ENCODE assay signal across 10 cellular contexts in genomic region chr7:20219062-20219445, GRCh38. TPM values are rescaled to one million over a fixed set of nuclear protein-coding genes. Genes with fewer than 3 reads are reported as not detected.
DNase-seq lines count a peak whose midpoint lies in the region; ATAC-seq, FAIRE-seq and TF ChIP-seq lines count a peak whose summit lies in the region.
"Had no signal": no experiment of that assay in that cellular context is flagged by ENCODE, and none has a peak within 500 bp of the region (broad histone marks: within the 10 kb centered on the region; RNA-seq: fewer than 3 reads in every experiment).

No MANE protein-coding gene starts in this region.

- H3K9me2 ChIP-seq in HCT116 (ENCODE audit: insufficient read depth) (0 out of 2 replicates have a peak, but pooled peaks cover 3% of the 10 kb centered on the region), PC-3 (replicated peaks; ENCODE audit: low read length) (no peaks in the 10 kb centered on the region)

- RAD21 ChIA-PET in HCT116 (lab: Charles Lee; ENCODE audit: low non-redundant PET in 1 of 2, low total read pairs in 2 of 2, uncharacterized antibody in 2 of 2, unreplicated experiment in 2 of 2): no interaction called here

- no peaks in the 10 kb centered on the region for H3K27me3 Mint-ChIP-seq in stimulated activated memory B cell treated with anti-CD40 and anti-IgM and Interleukin-4, amounts not matched to agents 10 μg/mL and 1 μg/mL and 100 μg/mL, for 72 hours

- H3K79me2 ChIP-seq in HCT116 (ENCODE audit: insufficient read depth, low read length) (peaks cover 26% of the 10 kb centered on the region), PC-3 (ENCODE audit: low read length) (peaks cover 30% of the 10 kb centered on the region)

- H4K20me1 ChIP-seq in HCT116 (ENCODE audit: insufficient read depth) (no peaks in the 10 kb centered on the region), PC-3 (ENCODE audit: low read length) (no peaks in the 10 kb centered on the region)

- H3K4me3 Mint-ChIP-seq in stimulated activated memory B cell treated with anti-CD40 and anti-IgM and Interleukin-4, amounts not matched to agents 10 μg/mL and 1 μg/mL and 100 μg/mL, for 72 hours: peak overlapping the region; percentile 7

- H3K27me3 ChIP-seq in HCT116 (ENCODE audit: insufficient read depth, low read length): no peaks in the 10 kb centered on the region
- no peaks in the 10 kb centered on the region for H3K27me3 ChIP-seq in PC-3 (ENCODE audit: low read length)
- H3K27me3 ChIP-seq in layer of hippocampus (ENCODE audit: control insufficient read depth, insufficient read depth, low read length): no peaks in the 10 kb centered on the region
- H3K27me3 ChIP-seq: ovary had no signal

- DNase-seq in HCT116 (ENCODE audit: low read depth, low spot score): no peak
- DNase-seq in PC-3: no peak
- DNase-seq in RCC 7860 (ENCODE audit: low spot score): no peak
- DNase-seq in HTR-8/SVneo (ENCODE audit: insufficient read length, low spot score): no peak
- DNase-seq: NCI-H1694 treated with DMSO at 0.1 percent for 48 hours, ovary had no signal

- H3K36me3 ChIP-seq in HCT116 (ENCODE audit: control insufficient read depth in 1 of 2, insufficient read depth in 2 of 2, low read length in 2 of 2) (no peaks in the 10 kb centered on the region), PC-3 (ENCODE audit: low read depth, low read length) (no peaks in the 10 kb centered on the region)
- H3K36me3 ChIP-seq: ovary had no signal

- no peak overlapping the region for H3K27ac ChIP-seq in HCT116 (ENCODE audit: low read depth, low read length)
- H3K27ac ChIP-seq in PC-3 (ENCODE audit: low read length): peak overlapping the region; percentile 98
- H3K27ac ChIP-seq in layer of hippocampus (ENCODE audit: low read depth, low read length): peak overlapping the region; percentile 47
- H3K27ac ChIP-seq: ovary had no signal

- no peak for TF ChIP-seq POLR2A in HCT116 (IDR thresholded peaks at IDR 0.05; ENCODE audit: borderline replicate concordance, extremely low read depth, insufficient read depth, insufficient read length)

- H3K4me3 ChIP-seq in HCT116 (replicated peaks in 1 of 2; ENCODE audit: low read depth in 1 of 2, low read length in 2 of 2): no peak overlapping the region
- no peak overlapping the region for H3K4me3 ChIP-seq in PC-3 (ENCODE audit: low read length)
- H3K4me3 ChIP-seq: ovary had no signal

- H3F3A ChIP-seq in PC-3 (ENCODE audit: low read length, unreplicated experiment): peaks cover 6% of the 10 kb centered on the region

- peak overlapping the region; percentile 75 for H3K4me2 ChIP-seq in HCT116 (ENCODE audit: low read length)
- H3K4me2 ChIP-seq in PC-3 (ENCODE audit: low read length): peak overlapping the region; percentile 77

- H3K4me1 ChIP-seq in HCT116 (ENCODE audit: control insufficient read depth in 1 of 2, insufficient read depth in 2 of 2, low read length in 2 of 2): peaks cover 8 to 52% of the 10 kb centered on the region in 2 experiments
- peaks cover 72% of the 10 kb centered on the region for H3K4me1 ChIP-seq in PC-3 (ENCODE audit: insufficient read depth, low read length)

- intact Hi-C loops in HCT116 (cut with micrococcal nuclease): loop anchor here (5.0 kb wide), 1 partner anchor 133 kb away; no protein-coding TSS in a partner anchor
- intact Hi-C loops in PC-3 (cut with micrococcal nuclease): no loop called here

- POLR2A ChIA-PET in HCT116 (lab: Charles Lee) (no interaction called here), PC-3 (lab: Charles Lee; ENCODE audit: unreplicated experiment) (interaction anchor here (0.7 kb wide), 1 partner anchor 28 kb away, joined by 3 read pairs; no protein-coding TSS in a partner anchor)

- H3K4me1 Mint-ChIP-seq in stimulated activated memory B cell treated with anti-CD40 and anti-IgM and Interleukin-4, amounts not matched to agents 10 μg/mL and 1 μg/mL and 100 μg/mL, for 72 hours: peaks cover 55% of the 10 kb centered on the region

- H3K9ac ChIP-seq in HCT116 (ENCODE audit: low read length): no peak overlapping the region
- peak overlapping the region; percentile 81 for H3K9ac ChIP-seq in PC-3 (ENCODE audit: low read length)

- H2AFZ ChIP-seq in HCT116 (ENCODE audit: low read depth, low read length, poor library complexity, severe bottlenecking) (no peak overlapping the region), PC-3 (ENCODE audit: low read length) (no peak overlapping the region)

- TF ChIP-seq CTCF in HCT116 (IDR thresholded peaks at IDR 0.05 in 2 of 3, conservative IDR thresholded peaks at IDR 0.05 in 1 of 3; ENCODE audit: borderline replicate concordance in 1 of 3, insufficient read depth in 1 of 3, low read depth in 2 of 3, low read length in 2 of 3) (no peak), PC-3 (conservative IDR thresholded peaks at IDR 0.05; ENCODE audit: low read depth, low read length) (no peak)

- peaks cover 2% of the 10 kb centered on the region for H3K9me3 Mint-ChIP-seq in stimulated activated memory B cell treated with anti-CD40 and anti-IgM and Interleukin-4, amounts not matched to agents 10 μg/mL and 1 μg/mL and 100 μg/mL, for 72 hours

- peak overlapping the region; percentile 89 for H3K27ac Mint-ChIP-seq in stimulated activated memory B cell treated with anti-CD40 and anti-IgM and Interleukin-4, amounts not matched to agents 10 μg/mL and 1 μg/mL and 100 μg/mL, for 72 hours

- ATAC-seq in HCT116 (no peak), PC-3 (no peak), HG02840 (IDR thresholded peaks at IDR 0.05; ENCODE audit: low FRiP score, unreplicated experiment) (no peak)
- ATAC-seq in stimulated activated memory B cell treated with anti-CD40 and anti-IgM and Interleukin-4, amounts not matched to agents 10 μg/mL and 1 μg/mL and 100 μg/mL, for 72 hours: no peak

- no peaks in the 10 kb centered on the region for H3K9me3 ChIP-seq in HCT116 (ENCODE audit: control insufficient read depth in 1 of 2, insufficient read depth in 1 of 2, low read depth in 1 of 2, low read length in 2 of 2)
- no peaks in the 10 kb centered on the region for H3K9me3 ChIP-seq in PC-3 (ENCODE audit: low read length)
- H3K9me3 ChIP-seq: ovary had no signal

- peaks cover 3% of the 10 kb centered on the region for H3K36me3 Mint-ChIP-seq in stimulated activated memory B cell treated with anti-CD40 and anti-IgM and Interleukin-4, amounts not matched to agents 10 μg/mL and 1 μg/mL and 100 μg/mL, for 72 hours

- no peak for TF ChIP-seq RAD21 in HCT116 (IDR thresholded peaks at IDR 0.05; ENCODE audit: low read depth)

- CTCF ChIA-PET in HCT116 (lab: Charles Lee): no interaction called here
- CTCF ChIA-PET in PC-3 (lab: Charles Lee): no interaction called here

- BruUV-seq in HCT116 (replicated peaks; lab: Mats Ljungman, UMichigan): no TSS peak
- no TSS peak for BruUV-seq in PC-3 (replicated peaks; lab: Mats Ljungman, UMichigan)

- FAIRE-seq in RCC 7860 (lab: Jason Lieb, UNC) (no peak), HTR-8/SVneo (lab: Jason Lieb, UNC) (no peak)
- FAIRE-seq: D721Med had no signal

TF ChIP-seq in HCT116, 20 proteins besides CTCF, POLR2A, EP300 and RAD21:
- TF ChIP-seq SRF (IDR thresholded peaks at IDR 0.05; ENCODE audit: low read depth) (no peak), MAX (IDR thresholded peaks at IDR 0.05) (no peak), JUND (IDR thresholded peaks at IDR 0.05) (no peak), FOSL1 (IDR thresholded peaks at IDR 0.05; ENCODE audit: low read depth) (no peak), ELF1 (IDR thresholded peaks at IDR 0.05; ENCODE audit: borderline replicate concordance, low read depth) (no peak), TCF7L2 (IDR thresholded peaks at IDR 0.05; ENCODE audit: borderline replicate concordance, extremely low read depth, insufficient read depth, insufficient read length) (no peak), POLR2AphosphoS5 (IDR thresholded peaks at IDR 0.05; ENCODE audit: low read depth, low read length) (no peak)

RNA-seq across cellular contexts. Expression of gene MACC1, which starts 1.9 kb away (rescaled TPM):
- total RNA-seq in HCT116 (2021; ENCODE audit: unreplicated experiment) (9.8 TPM), PC-3 (2014; rRNA removed) (7.9 and 12.0 TPM in 2 replicates)
- 3.8 and 3.9 TPM in 2 replicates for polyA plus RNA-seq in HCT116 (2012)
